1 cellular context compared by ENCODE assay signal in the genomic region with DNA sequence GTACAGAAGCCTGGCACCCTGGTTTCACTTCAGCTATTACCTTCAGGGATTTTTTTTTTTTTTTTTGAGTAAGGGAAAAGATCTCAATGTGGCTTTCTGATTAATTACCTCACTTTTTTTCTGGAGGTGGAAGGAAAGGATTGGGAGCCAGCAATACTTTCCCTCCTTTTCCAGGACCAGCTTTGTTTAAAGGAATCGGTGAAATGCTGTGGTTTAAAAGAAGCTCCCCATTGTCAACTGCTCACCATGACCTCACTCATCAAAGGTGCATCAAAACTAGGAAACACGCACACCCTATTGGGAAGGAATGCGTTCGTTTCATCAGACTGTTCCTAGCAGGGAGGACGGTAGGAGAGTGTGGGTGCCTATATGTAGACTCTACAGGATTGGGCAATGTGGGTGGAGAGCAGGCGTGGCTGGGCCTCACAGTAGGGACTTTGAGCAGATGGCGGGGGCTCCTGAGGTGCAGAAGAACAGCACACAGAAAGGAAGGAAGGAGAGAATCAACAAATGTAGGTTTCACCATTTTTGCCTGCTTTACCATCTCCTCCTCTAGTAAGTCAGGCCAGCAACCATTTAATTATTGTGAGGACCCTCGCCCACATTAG.
TF ChIP-seq lines count a peak whose summit lies in the region.

No MANE protein-coding gene starts in this region.

TF ChIP-seq in HepG2, 621 proteins besides CTCF, POLR2A, EP300 and RAD21 (continued from another document and continues in another):
- TF ChIP-seq, protein P1, sequence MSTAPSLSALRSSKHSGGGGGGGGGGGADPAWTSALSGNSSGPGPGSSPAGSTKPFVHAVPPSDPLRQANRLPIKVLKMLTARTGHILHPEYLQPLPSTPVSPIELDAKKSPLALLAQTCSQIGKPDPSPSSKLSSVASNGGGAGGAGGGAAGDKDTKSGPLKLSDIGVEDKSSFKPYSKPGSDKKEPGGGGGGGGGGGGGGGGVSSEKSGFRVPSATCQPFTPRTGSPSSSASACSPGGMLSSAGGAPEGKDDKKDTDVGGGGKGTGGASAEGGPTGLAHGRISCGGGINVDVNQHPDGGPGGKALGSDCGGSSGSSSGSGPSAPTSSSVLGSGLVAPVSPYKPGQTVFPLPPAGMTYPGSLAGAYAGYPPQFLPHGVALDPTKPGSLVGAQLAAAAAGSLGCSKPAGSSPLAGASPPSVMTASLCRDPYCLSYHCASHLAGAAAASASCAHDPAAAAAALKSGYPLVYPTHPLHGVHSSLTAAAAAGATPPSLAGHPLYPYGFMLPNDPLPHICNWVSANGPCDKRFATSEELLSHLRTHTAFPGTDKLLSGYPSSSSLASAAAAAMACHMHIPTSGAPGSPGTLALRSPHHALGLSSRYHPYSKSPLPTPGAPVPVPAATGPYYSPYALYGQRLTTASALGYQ (CRISPR knock-in tag; IDR thresholded peaks at IDR 0.05), result peak; percentile 63; the same call in 1 of the 2 replicates
- TF ChIP-seq ASH2L (IDR thresholded peaks at IDR 0.05; ENCODE audit: insufficient read length, low read depth, low read length), result peak; percentile 63
- 0 out of 2 replicates have a peak, but pooled peaks have one; percentile 48 for TF ChIP-seq ZC3H13 (CRISPR knock-in tag; IDR thresholded peaks at IDR 0.05)
- TF ChIP-seq DBP (CRISPR knock-in tag; IDR thresholded peaks at IDR 0.05; ENCODE audit: not compliant biosample characterization), result no peak
- TF ChIP-seq, protein P2, sequence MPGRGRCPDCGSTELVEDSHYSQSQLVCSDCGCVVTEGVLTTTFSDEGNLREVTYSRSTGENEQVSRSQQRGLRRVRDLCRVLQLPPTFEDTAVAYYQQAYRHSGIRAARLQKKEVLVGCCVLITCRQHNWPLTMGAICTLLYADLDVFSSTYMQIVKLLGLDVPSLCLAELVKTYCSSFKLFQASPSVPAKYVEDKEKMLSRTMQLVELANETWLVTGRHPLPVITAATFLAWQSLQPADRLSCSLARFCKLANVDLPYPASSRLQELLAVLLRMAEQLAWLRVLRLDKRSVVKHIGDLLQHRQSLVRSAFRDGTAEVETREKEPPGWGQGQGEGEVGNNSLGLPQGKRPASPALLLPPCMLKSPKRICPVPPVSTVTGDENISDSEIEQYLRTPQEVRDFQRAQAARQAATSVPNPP (CRISPR knock-in tag; IDR thresholded peaks at IDR 0.05), result no peak
- TF ChIP-seq ZNF644 (CRISPR knock-in tag; IDR thresholded peaks at IDR 0.05; ENCODE audit: low read depth), result peak; percentile 88
- TF ChIP-seq ZMAT3 (CRISPR knock-in tag; conservative IDR thresholded peaks at IDR 0.05), result no peak
- TF ChIP-seq BCLAF1 (IDR thresholded peaks at IDR 0.05), result no peak
- TF ChIP-seq MIER2 (CRISPR knock-in tag; IDR thresholded peaks at IDR 0.05), result 0 out of 2 replicates have a peak, but pooled peaks have one; percentile 59
- 0 out of 2 replicates have a peak, but pooled peaks have one; percentile 35 for TF ChIP-seq THAP9 (CRISPR knock-in tag; IDR thresholded peaks at IDR 0.05; ENCODE audit: borderline replicate concordance)
- TF ChIP-seq ZSCAN12 (CRISPR knock-in tag; IDR thresholded peaks at IDR 0.05), result no peak
- TF ChIP-seq FOXA3 (CRISPR knock-in tag; IDR thresholded peaks at IDR 0.05), result peak; percentile 80
- TF ChIP-seq, protein P3, sequence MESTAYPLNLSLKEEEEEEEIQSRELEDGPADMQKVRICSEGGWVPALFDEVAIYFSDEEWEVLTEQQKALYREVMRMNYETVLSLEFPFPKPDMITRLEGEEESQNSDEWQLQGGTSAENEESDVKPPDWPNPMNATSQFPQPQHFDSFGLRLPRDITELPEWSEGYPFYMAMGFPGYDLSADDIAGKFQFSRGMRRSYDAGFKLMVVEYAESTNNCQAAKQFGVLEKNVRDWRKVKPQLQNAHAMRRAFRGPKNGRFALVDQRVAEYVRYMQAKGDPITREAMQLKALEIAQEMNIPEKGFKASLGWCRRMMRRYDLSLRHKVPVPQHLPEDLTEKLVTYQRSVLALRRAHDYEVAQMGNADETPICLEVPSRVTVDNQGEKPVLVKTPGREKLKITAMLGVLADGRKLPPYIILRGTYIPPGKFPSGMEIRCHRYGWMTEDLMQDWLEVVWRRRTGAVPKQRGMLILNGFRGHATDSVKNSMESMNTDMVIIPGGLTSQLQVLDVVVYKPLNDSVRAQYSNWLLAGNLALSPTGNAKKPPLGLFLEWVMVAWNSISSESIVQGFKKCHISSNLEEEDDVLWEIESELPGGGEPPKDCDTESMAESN (CRISPR knock-in tag; conservative IDR thresholded peaks at IDR 0.05), result peak; percentile 69; the same call in 1 of the 2 replicates
- peak; percentile 20; the same call in 1 of the 2 replicates for TF ChIP-seq FOXK1 (CRISPR knock-in tag; IDR thresholded peaks at IDR 0.05; ENCODE audit: borderline replicate concordance, low read depth)
- peak; percentile 85 for TF ChIP-seq MED1 (CRISPR knock-in tag; IDR thresholded peaks at IDR 0.05)
- TF ChIP-seq EHMT2 (IDR thresholded peaks at IDR 0.05; ENCODE audit: borderline replicate concordance, low read depth, low read length), result peak; percentile 76; the same call in 1 of the 2 replicates
- no peak for TF ChIP-seq ZNF251 (CRISPR knock-in tag; IDR thresholded peaks at IDR 0.05)
- TF ChIP-seq, protein P4, sequence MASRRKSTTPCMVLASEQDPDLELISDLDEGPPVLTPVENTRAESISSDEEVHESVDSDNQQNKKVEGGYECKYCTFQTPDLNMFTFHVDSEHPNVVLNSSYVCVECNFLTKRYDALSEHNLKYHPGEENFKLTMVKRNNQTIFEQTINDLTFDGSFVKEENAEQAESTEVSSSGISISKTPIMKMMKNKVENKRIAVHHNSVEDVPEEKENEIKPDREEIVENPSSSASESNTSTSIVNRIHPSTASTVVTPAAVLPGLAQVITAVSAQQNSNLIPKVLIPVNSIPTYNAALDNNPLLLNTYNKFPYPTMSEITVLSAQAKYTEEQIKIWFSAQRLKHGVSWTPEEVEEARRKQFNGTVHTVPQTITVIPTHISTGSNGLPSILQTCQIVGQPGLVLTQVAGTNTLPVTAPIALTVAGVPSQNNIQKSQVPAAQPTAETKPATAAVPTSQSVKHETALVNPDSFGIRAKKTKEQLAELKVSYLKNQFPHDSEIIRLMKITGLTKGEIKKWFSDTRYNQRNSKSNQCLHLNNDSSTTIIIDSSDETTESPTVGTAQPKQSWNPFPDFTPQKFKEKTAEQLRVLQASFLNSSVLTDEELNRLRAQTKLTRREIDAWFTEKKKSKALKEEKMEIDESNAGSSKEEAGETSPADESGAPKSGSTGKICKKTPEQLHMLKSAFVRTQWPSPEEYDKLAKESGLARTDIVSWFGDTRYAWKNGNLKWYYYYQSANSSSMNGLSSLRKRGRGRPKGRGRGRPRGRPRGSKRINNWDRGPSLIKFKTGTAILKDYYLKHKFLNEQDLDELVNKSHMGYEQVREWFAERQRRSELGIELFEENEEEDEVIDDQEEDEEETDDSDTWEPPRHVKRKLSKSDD (CRISPR knock-in tag; IDR thresholded peaks at IDR 0.05; ENCODE audit: low read depth), result no peak
- TF ChIP-seq, protein P5, sequence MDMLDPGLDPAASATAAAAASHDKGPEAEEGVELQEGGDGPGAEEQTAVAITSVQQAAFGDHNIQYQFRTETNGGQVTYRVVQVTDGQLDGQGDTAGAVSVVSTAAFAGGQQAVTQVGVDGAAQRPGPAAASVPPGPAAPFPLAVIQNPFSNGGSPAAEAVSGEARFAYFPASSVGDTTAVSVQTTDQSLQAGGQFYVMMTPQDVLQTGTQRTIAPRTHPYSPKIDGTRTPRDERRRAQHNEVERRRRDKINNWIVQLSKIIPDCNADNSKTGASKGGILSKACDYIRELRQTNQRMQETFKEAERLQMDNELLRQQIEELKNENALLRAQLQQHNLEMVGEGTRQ (IDR thresholded peaks at IDR 0.05; ENCODE audit: low read depth, low read length), result no peak
- TF ChIP-seq, protein P5 (CRISPR knock-in tag; IDR thresholded peaks at IDR 0.05; ENCODE audit: borderline replicate concordance), result no peak
- 0 out of 2 replicates have a peak, but pooled peaks have one; percentile 35 for TF ChIP-seq ZNF343 (CRISPR knock-in tag; IDR thresholded peaks at IDR 0.05)
- TF ChIP-seq HMGA1 (CRISPR knock-in tag; conservative IDR thresholded peaks at IDR 0.05), result no peak
- TF ChIP-seq NFE2L2 (IDR thresholded peaks at IDR 0.05; ENCODE audit: low read length), result no peak
- peak; percentile 71 for TF ChIP-seq ZNF770 (CRISPR knock-in tag; IDR thresholded peaks at IDR 0.05)
- peak; percentile 80; the same call in 1 of the 2 replicates for TF ChIP-seq ZNF788 (CRISPR knock-in tag; IDR thresholded peaks at IDR 0.05; ENCODE audit: borderline replicate concordance)
- TF ChIP-seq ZNF205 (CRISPR knock-in tag; IDR thresholded peaks at IDR 0.05), result peak; percentile 84
- TF ChIP-seq HOXA3 (CRISPR knock-in tag; IDR thresholded peaks at IDR 0.05), result peak; percentile 88
- TF ChIP-seq THAP11 (CRISPR knock-in tag; IDR thresholded peaks at IDR 0.05), result peak; percentile 71
- peak; percentile 25; the same call in 1 of the 2 replicates for TF ChIP-seq IRF2 (CRISPR knock-in tag; IDR thresholded peaks at IDR 0.05)
- peak; percentile 100 for TF ChIP-seq SP5 (CRISPR knock-in tag; IDR thresholded peaks at IDR 0.05; ENCODE audit: borderline replicate concordance, low read depth)
- no peak for TF ChIP-seq PHF5A (CRISPR knock-in tag; IDR thresholded peaks at IDR 0.05; ENCODE audit: low read depth, unreplicated experiment)
- no peak for TF ChIP-seq KAT2B (IDR thresholded peaks at IDR 0.05; ENCODE audit: borderline replicate concordance, low read depth, low read length)
